ENCODE assay signal across 19 cellular contexts in the genomic region with DNA sequence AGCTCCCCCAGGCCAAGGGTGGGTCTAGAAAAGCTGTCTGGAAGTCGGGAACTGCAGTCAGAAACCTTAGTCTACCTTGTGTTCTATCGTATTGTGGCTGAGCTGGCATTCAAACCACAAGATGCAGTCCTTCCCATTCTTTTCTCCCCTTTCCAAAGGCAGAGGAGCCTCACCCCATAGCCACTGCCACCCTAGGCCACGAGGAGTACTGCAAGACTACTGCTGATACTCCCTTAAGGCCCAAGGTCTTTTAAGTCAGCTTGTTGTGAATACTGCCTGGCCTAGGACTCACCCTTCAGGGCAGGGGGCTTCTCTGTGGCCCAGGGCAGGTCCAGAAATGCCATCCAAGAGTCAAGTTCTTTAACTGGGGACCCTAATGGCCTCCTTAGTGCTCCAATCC.
"Had no signal": no experiment of that assay in that cellular context is flagged by ENCODE, and none has a peak within 500 bp of the region (broad histone marks: within the 10 kb centered on the region; RNA-seq: fewer than 3 reads in every experiment).

No MANE protein-coding gene starts in this region.

- H3K27me3 Mint-ChIP-seq: activated CD4-positive, alpha-beta T cell treated with anti-CD3 and anti-CD28 coated beads for 36 hours; progenitor cell of endocrine pancreas had no signal

- H3K36me3 ChIP-seq: adrenal gland, cardiac muscle cell, left lung, thyroid gland had no signal

- H3K36me3 Mint-ChIP-seq: activated naive CD4-positive, alpha-beta T cell treated with anti-CD3 and anti-CD28 coated beads, Interleukin-2, amount 50 U/mL, for 72 hours had no signal

- H3K4me1 ChIP-seq: adrenal gland, left lung, thyroid gland had no signal

- H3K4me3 Mint-ChIP-seq: activated CD4-positive, alpha-beta T cell treated with anti-CD3 and anti-CD28 coated beads for 36 hours had no signal

- ATAC-seq: activated CD4-positive, alpha-beta T cell treated with anti-CD3 and anti-CD28 coated beads for 36 hours; activated naive CD4-positive, alpha-beta T cell treated with anti-CD3 and anti-CD28 coated beads, Interleukin-2, amount 50 U/mL, for 72 hours; left lung; right cardiac atrium had no signal

- H3K27ac ChIP-seq: adrenal gland, cardiac muscle cell, epithelial cell of prostate, left lung, thyroid gland had no signal

- H3K27ac Mint-ChIP-seq: activated CD4-positive, alpha-beta T cell treated with anti-CD3 and anti-CD28 coated beads for 36 hours; activated naive CD4-positive, alpha-beta T cell treated with anti-CD3 and anti-CD28 coated beads, Interleukin-2, amount 50 U/mL, for 72 hours; progenitor cell of endocrine pancreas had no signal

- H3K4me1 Mint-ChIP-seq: activated CD4-positive, alpha-beta T cell treated with anti-CD3 and anti-CD28 coated beads for 36 hours had no signal

- FAIRE-seq: TTC549 had no signal

- DNase-seq: activated CD4-positive, alpha-beta T cell treated with anti-CD3 and anti-CD28 coated beads for 36 hours; activated CD4-positive, alpha-beta T cell treated with anti-CD3 and anti-CD28 coated beads, Interleukin-2, amount 50 U/mL, for 48 hours; activated gamma-delta T cell; adrenal gland; dermis blood vessel endothelial cell; foreskin melanocyte; glutamatergic neuron; hippocampal formation; left lung; mammary epithelial cell; right cardiac atrium; stimulated activated CD4-positive, alpha-beta T cell treated with anti-CD3 and anti-CD28 coated beads, Interleukin-2, amount 100 ng/mL, for 24 hours; stimulated activated naive CD4-positive, alpha-beta T cell treated with Interleukin-2 at 50 U/mL for 16 hours; thyroid gland had no signal

- H3K9me3 ChIP-seq: adrenal gland, thyroid gland had no signal

- H3K27me3 ChIP-seq: adrenal gland, cardiac muscle cell, left lung, thyroid gland had no signal

- H3K4me3 ChIP-seq: adrenal gland, cardiac muscle cell, left lung, thyroid gland had no signal
